ENCODE assay signal across 8 cellular contexts in the genomic region with DNA sequence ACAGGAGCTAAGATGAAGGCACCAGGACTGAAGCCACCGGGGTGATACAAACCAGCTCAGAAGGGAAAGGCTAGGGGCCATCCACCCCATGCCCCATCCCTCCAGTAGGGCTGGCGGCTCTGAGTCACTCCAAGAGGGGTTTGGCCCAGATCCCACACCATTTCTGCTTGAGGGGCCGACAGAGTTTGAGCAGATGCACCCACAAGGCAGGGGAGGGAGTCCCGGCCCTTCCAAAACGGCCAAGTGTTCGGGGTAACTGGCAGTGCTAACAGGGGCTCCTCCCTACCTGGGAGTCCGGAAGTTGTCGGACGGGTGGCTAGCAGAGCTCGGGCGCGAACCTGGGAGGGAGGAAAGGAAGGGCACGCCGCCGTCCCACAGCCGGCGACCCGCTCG. TPM values are rescaled to one million over a fixed set of nuclear protein-coding genes. Genes with fewer than 3 reads are reported as not detected.
DNase-seq lines count a peak whose midpoint lies in the region; ATAC-seq and TF ChIP-seq lines count a peak whose summit lies in the region.

No MANE protein-coding gene starts in this region.

- H2BK120ac ChIP-seq in mesendoderm (ENCODE audit: low read depth, low read length): no peak overlapping the region

- H3K9me3 Mint-ChIP-seq in dendritic cell treated with granulocyte-macrophage colony-stimulating factor and Interleukin-4, amounts not matched to agents 40 ng/mL and 50 ng/mL, for 4 days: no peaks in the 10 kb centered on the region

- POLR2A ChIA-PET in RWPE1 (lab: Yijun Ruan, JAX; ENCODE audit: low non-redundant PET): interaction anchor here (0.9 to 1.6 kb wide), 2 partner anchors 26 to 37 kb away, joined by 3 to 5 read pairs; a partner anchor contains a TSS

- no peaks in the 10 kb centered on the region for H3K79me1 ChIP-seq in mesendoderm (ENCODE audit: low read length)

- no peak overlapping the region for H2BK15ac ChIP-seq in mesendoderm (replicated peaks; ENCODE audit: low read depth)

- H3K4me3 ChIP-seq in mesendoderm (ENCODE audit: low read length): peak overlapping the region; percentile 6
- H3K4me3 ChIP-seq in tibial nerve: peak overlapping the region; percentile 34 to 85 (median 62)

- H3K36me3 Mint-ChIP-seq in dendritic cell treated with granulocyte-macrophage colony-stimulating factor and Interleukin-4, amounts not matched to agents 40 ng/mL and 50 ng/mL, for 4 days (ENCODE audit: low read depth): peaks cover 26% of the 10 kb centered on the region

- CTCF ChIA-PET in RWPE1 (lab: Yijun Ruan, JAX): interaction anchor here (0.9 kb wide), 1 partner anchor 116 kb away, joined by 3 read pairs; no protein-coding TSS in a partner anchor

- no peaks in the 10 kb centered on the region for H3K27me3 ChIP-seq in mesendoderm (ENCODE audit: insufficient read depth, low read length, poor library complexity)
- H3K27me3 ChIP-seq in tibial nerve: no peaks in the 10 kb centered on the region

- H2BK5ac ChIP-seq in mesendoderm (ENCODE audit: low read length): no peak overlapping the region

- no peaks in the 10 kb centered on the region for H3K36me3 ChIP-seq in mesendoderm (ENCODE audit: control insufficient read depth, insufficient read depth, low read length)
- H3K36me3 ChIP-seq in tibial nerve: peaks cover 0 to 15% (median 0%) of the 10 kb centered on the region in 3 donors

- peak overlapping the region; percentile 82 for H3K4me3 Mint-ChIP-seq in dendritic cell treated with granulocyte-macrophage colony-stimulating factor and Interleukin-4, amounts not matched to agents 40 ng/mL and 50 ng/mL, for 4 days

- peaks cover 29% of the 10 kb centered on the region for H3K4me1 Mint-ChIP-seq in dendritic cell treated with granulocyte-macrophage colony-stimulating factor and Interleukin-4, amounts not matched to agents 40 ng/mL and 50 ng/mL, for 4 days (ENCODE audit: low read depth)

- H3K56ac ChIP-seq in mesendoderm (ENCODE audit: low read length): peak overlapping the region; percentile 67

- peak overlapping the region; percentile 52 for H3K18ac ChIP-seq in mesendoderm (ENCODE audit: low read length)

- peaks cover 3% of the 10 kb centered on the region for H3K27me3 Mint-ChIP-seq in dendritic cell treated with granulocyte-macrophage colony-stimulating factor and Interleukin-4, amounts not matched to agents 40 ng/mL and 50 ng/mL, for 4 days

- no peak for TF ChIP-seq POLR2A in tibial nerve (IDR thresholded peaks at IDR 0.05)

- H4K5ac ChIP-seq in mesendoderm (ENCODE audit: low read length): no peak overlapping the region

- H3K23ac ChIP-seq in mesendoderm (ENCODE audit: low read length): no peak overlapping the region

- intact Hi-C loops in dendritic cell treated with granulocyte-macrophage colony-stimulating factor and Interleukin-4, amounts not matched to agents 40 ng/mL and 50 ng/mL, for 4 days (cut with micrococcal nuclease): loop anchor here (5.0 kb wide), 1 partner anchor 37 kb away; no protein-coding TSS in a partner anchor

- peak; percentile 36 for DNase-seq in activated T-cell treated with anti-CD3 and anti-CD28 coated beads, Interleukin-2, amount 50 U/mL, for 1 hour
- DNase-seq in activated T-cell treated with anti-CD3 and anti-CD28 coated beads for 4 hours (no peak), RWPE1 (ENCODE audit: low spot score) (no peak), mesendoderm (peak; percentile 28), tibial nerve (ENCODE audit: low spot score in 2 of 2) (no peak), GM13976 (ENCODE audit: low spot score) (no peak)

- no peak for TF ChIP-seq CTCF in RWPE1 (conservative IDR thresholded peaks at IDR 0.05; ENCODE audit: low read depth)
- TF ChIP-seq CTCF in tibial nerve (IDR thresholded peaks at IDR 0.05): no peak
- TF ChIP-seq CTCF in GM13976 (IDR thresholded peaks at IDR 0.05; ENCODE audit: borderline replicate concordance, control extremely low read depth, extremely low read depth, insufficient read depth, missing control alignments): no peak

- H3K9me3 ChIP-seq in tibial nerve: no peaks in the 10 kb centered on the region

- no peaks in the 10 kb centered on the region for H3K79me2 ChIP-seq in mesendoderm (ENCODE audit: control insufficient read depth, insufficient read depth, low read length)

- peak; percentile 32 for ATAC-seq in HG02943 (IDR thresholded peaks at IDR 0.05; ENCODE audit: low read depth, unreplicated experiment)

- no peak for TF ChIP-seq EP300 in tibial nerve (IDR thresholded peaks at IDR 0.05)

- H3K9ac ChIP-seq in mesendoderm (ENCODE audit: low read length): peak overlapping the region; percentile 70

- in situ Hi-C loops in GM13976 (cut with MboI; ENCODE audit: low sequenced_read_pairs, unreplicated experiment): no loop called here

- H3K4ac ChIP-seq in mesendoderm (ENCODE audit: low read depth, low read length): peak overlapping the region; percentile 58

- H3K4me1 ChIP-seq in mesendoderm (ENCODE audit: control insufficient read depth, low read depth, low read length) (no peaks in the 10 kb centered on the region), tibial nerve (peaks cover 0 to 33% (median 6%) of the 10 kb centered on the region in 4 donors)

- no peak overlapping the region for H4K8ac ChIP-seq in mesendoderm (ENCODE audit: low read depth, low read length)

- H2AK5ac ChIP-seq in mesendoderm (ENCODE audit: low read length): no peak overlapping the region

- H3K4me2 ChIP-seq in mesendoderm (ENCODE audit: low read length): peak overlapping the region; percentile 30

- H3K27ac ChIP-seq in RWPE1 (peak overlapping the region; percentile 83), mesendoderm (ENCODE audit: low read depth, low read length) (no peak overlapping the region), tibial nerve (peak overlapping the region; percentile 79 to 97 (median 92))

- H3K27ac Mint-ChIP-seq in dendritic cell treated with granulocyte-macrophage colony-stimulating factor and Interleukin-4, amounts not matched to agents 40 ng/mL and 50 ng/mL, for 4 days: peak overlapping the region; percentile 95

- no CpG with 5 or more reads among the region's 19 CpGs for WGBS in mesendoderm (ENCODE audit: extremely low coverage, insufficient coverage, low lambda C conversion rate)
- 20 to 21% methylated on average over 1 to 15 of the region's 19 CpGs for WGBS in tibial nerve, 2 donors

RNA-seq across cellular contexts. Expression of a gene that starts 0.4 kb away (rescaled TPM):
- polyA plus RNA-seq in mesendoderm (2013, experiment 1 of 2): 8.7 TPM
- 8.9 TPM for polyA plus RNA-seq in mesendoderm (2013, experiment 2 of 2)
- total RNA-seq in tibial nerve: 10 to 100 TPM; 17.8 to 40.6 (median 27.0) TPM

RNA-seq across cellular contexts. Expression of a gene that starts 3.6 kb away (rescaled TPM):
- 13.6 TPM for polyA plus RNA-seq in mesendoderm (2013, experiment 1 of 2)
- polyA plus RNA-seq in mesendoderm (2013, experiment 2 of 2): 14.1 TPM
- total RNA-seq in tibial nerve: 10 to 100 TPM; 39.0 to 58.5 (median 43.4) TPM

RNA-seq across cellular contexts. Expression of a gene that starts 10.9 kb away (rescaled TPM):
- polyA plus RNA-seq in mesendoderm (2013, experiment 1 of 2): 45.4 TPM
- polyA plus RNA-seq in mesendoderm (2013, experiment 2 of 2): 45.3 TPM
- 10 to 100 TPM; 18.8 to 46.5 (median 35.0) TPM for total RNA-seq in tibial nerve

RNA-seq across cellular contexts. Expression of a gene that starts 26.0 kb away (rescaled TPM):
- polyA plus RNA-seq in mesendoderm (2013, experiment 1 of 2): 13.9 TPM
- 13.2 TPM for polyA plus RNA-seq in mesendoderm (2013, experiment 2 of 2)
- 10 to 100 TPM; 40.9 to 76.5 (median 55.7) TPM for total RNA-seq in tibial nerve

RNA-seq across cellular contexts. Expression of a gene that starts 31.9 kb away (rescaled TPM):
- 8.7 TPM for polyA plus RNA-seq in mesendoderm (2013, experiment 1 of 2)
- 8.4 TPM for polyA plus RNA-seq in mesendoderm (2013, experiment 2 of 2)
- total RNA-seq in tibial nerve: 10 to 100 TPM; 17.0 to 44.4 (median 24.2) TPM

Comparison
In these comparisons a context has a peak if more than half of its experiments do, and no peak if none do; other contexts are left out.
1. DNase-seq: peak in activated T-cell treated with anti-CD3 and anti-CD28 coated beads, Interleukin-2, amount 50 U/mL, for 1 hour (single experiment) and mesendoderm (single experiment); none in activated T-cell treated with anti-CD3 and anti-CD28 coated beads for 4 hours (single experiment), RWPE1 (single experiment), tibial nerve (0 of 2) and GM13976 (single experiment).